In genomic region chr4:26858947-26859401, GRCh38 we compare ENCODE assay signal across 8 cellular contexts. TPM values are rescaled to one million over a fixed set of nuclear protein-coding genes. Genes with fewer than 3 reads are reported as not detected.
A peak's percentile ranks its signal among the peaks of the same experiment; 100 is the strongest.
DNase-seq lines count a peak whose midpoint lies in the region; ATAC-seq, FAIRE-seq and TF ChIP-seq lines count a peak whose summit lies in the region.
"Had no signal": no experiment of that assay in that cellular context is flagged by ENCODE, and none has a peak within 500 bp of the region (broad histone marks: within the 10 kb centered on the region; RNA-seq: fewer than 3 reads in every experiment).

No MANE protein-coding gene starts in this region.

- TF ChIP-seq CTCF in GM23338 (conservative IDR thresholded peaks at IDR 0.05; ENCODE audit: low read depth in 2 of 2) (no peak), pancreas (IDR thresholded peaks at IDR 0.05) (no peak)

- no peaks in the 10 kb centered on the region for H3K9me3 ChIP-seq in pancreas

- WGBS in pancreas, 2 donors, result 20 to 21% methylated on average over 3 of the region's 3 CpGs

- H3K27ac ChIP-seq in GM23338 (ENCODE audit: low read depth) (no peak overlapping the region), pancreas (peak overlapping the region; percentile 51 to 96 (median 93))

- peaks cover 10% of the 10 kb centered on the region for H3F3A ChIP-seq in GM23338 (replicated peaks; ENCODE audit: low read depth)

- DNase-seq in GM23338 (ENCODE audit: low spot score) (no peak), NCI-H345 (lab: John Stamatoyannopoulos, UW) (peak; percentile 1), pancreas (no peak), ureter (ENCODE audit: low spot score) (no peak)
- DNase-seq in stimulated activated CD4-positive, alpha-beta T cell treated with anti-CD3 and anti-CD28 coated beads, Interleukin-4, amount 100 ng/mL, for 24 hours, result no peak
- DNase-seq in activated CD4-positive, alpha-beta T cell treated with anti-CD3 and anti-CD28 coated beads, Interleukin-2, amount 50 U/mL, for 4 hours, result no peak

- FAIRE-seq in pancreas (lab: Jason Lieb, UNC), result no peak
- FAIRE-seq: H54 had no signal

- H3K27me3 ChIP-seq in GM23338 (ENCODE audit: insufficient read depth) (peaks cover 20% of the 10 kb centered on the region), pancreas (no peaks in the 10 kb centered on the region)

- peak overlapping the region; percentile 88 for H3K4me3 ChIP-seq in GM23338
- H3K4me3 ChIP-seq in pancreas, result peak overlapping the region in 2 of 4 donors; percentile 84 to 86

- intact Hi-C loops in dendritic cell treated with granulocyte-macrophage colony-stimulating factor and Interleukin-4, amounts not matched to agents 40 ng/mL and 50 ng/mL, for 4 days (cut with micrococcal nuclease), result loop anchor here (10.0 kb wide), 1 partner anchor 114 kb away; no protein-coding TSS in a partner anchor
- intact Hi-C loops in pancreas (cut with DNase I), result no loop called here

- H3K4me2 ChIP-seq in GM23338, result peak overlapping the region; percentile 100

- H3K9me3 Mint-ChIP-seq in GM23338, result no peaks in the 10 kb centered on the region
- no peaks in the 10 kb centered on the region for H3K9me3 Mint-ChIP-seq in dendritic cell treated with granulocyte-macrophage colony-stimulating factor and Interleukin-4, amounts not matched to agents 40 ng/mL and 50 ng/mL, for 4 days

- H3K27ac Mint-ChIP-seq in GM23338, result no peak overlapping the region
- H3K27ac Mint-ChIP-seq in dendritic cell treated with granulocyte-macrophage colony-stimulating factor and Interleukin-4, amounts not matched to agents 40 ng/mL and 50 ng/mL, for 4 days, result no peak overlapping the region

- H2AFZ ChIP-seq in GM23338, result no peak overlapping the region

- peaks cover 22% of the 10 kb centered on the region for H3K79me2 ChIP-seq in GM23338 (replicated peaks; ENCODE audit: insufficient read depth)

- no peaks in the 10 kb centered on the region; the same call in 2 of the 3 replicates for H3K36me3 Mint-ChIP-seq in GM23338 (ENCODE audit: low read depth)
- peaks cover 29% of the 10 kb centered on the region for H3K36me3 Mint-ChIP-seq in dendritic cell treated with granulocyte-macrophage colony-stimulating factor and Interleukin-4, amounts not matched to agents 40 ng/mL and 50 ng/mL, for 4 days (ENCODE audit: low read depth)

- H3K4me3 Mint-ChIP-seq in GM23338, result peak overlapping the region; percentile 77
- peak overlapping the region; percentile 78 for H3K4me3 Mint-ChIP-seq in dendritic cell treated with granulocyte-macrophage colony-stimulating factor and Interleukin-4, amounts not matched to agents 40 ng/mL and 50 ng/mL, for 4 days

- H3K9me2 ChIP-seq in GM23338 (ENCODE audit: insufficient read depth), result no peaks in the 10 kb centered on the region

- H4K20me1 ChIP-seq in GM23338 (replicated peaks; ENCODE audit: insufficient read depth), result peaks cover 17% of the 10 kb centered on the region

- H3K36me3 ChIP-seq in GM23338 (ENCODE audit: insufficient read depth), result no peaks in the 10 kb centered on the region
- no peaks in the 10 kb centered on the region for H3K36me3 ChIP-seq in pancreas

- H3K27me3 Mint-ChIP-seq in GM23338 (ENCODE audit: insufficient read depth, low read depth, poor library complexity), result peaks cover 6% of the 10 kb centered on the region
- no peaks in the 10 kb centered on the region for H3K27me3 Mint-ChIP-seq in dendritic cell treated with granulocyte-macrophage colony-stimulating factor and Interleukin-4, amounts not matched to agents 40 ng/mL and 50 ng/mL, for 4 days

- H3K4me1 ChIP-seq in GM23338 (ENCODE audit: insufficient read depth) (peaks cover 27% of the 10 kb centered on the region), pancreas (peaks cover 12 to 27% (median 23%) of the 10 kb centered on the region in 3 donors)

- peaks cover 51% of the 10 kb centered on the region for H3K4me1 Mint-ChIP-seq in GM23338
- H3K4me1 Mint-ChIP-seq in dendritic cell treated with granulocyte-macrophage colony-stimulating factor and Interleukin-4, amounts not matched to agents 40 ng/mL and 50 ng/mL, for 4 days (ENCODE audit: low read depth), result peaks cover 50% of the 10 kb centered on the region

- ATAC-seq in GM23338, result no peak
- no peak for ATAC-seq in pancreas

TF ChIP-seq in GM23338, 12 proteins besides CTCF, POLR2A, EP300 and RAD21 (continues in another document):
- no peak for TF ChIP-seq ZNF114 (CRISPR knock-in tag; IDR thresholded peaks at IDR 0.05)
- TF ChIP-seq CREB1 (CRISPR knock-in tag; IDR thresholded peaks at IDR 0.05; ENCODE audit: low read depth), result no peak
- TF ChIP-seq ZNF331 (CRISPR knock-in tag; IDR thresholded peaks at IDR 0.05; ENCODE audit: low read depth), result no peak
- no peak for TF ChIP-seq ZNF462 (CRISPR knock-in tag; IDR thresholded peaks at IDR 0.05)
- TF ChIP-seq STAT1 (IDR thresholded peaks at IDR 0.05; ENCODE audit: unreplicated experiment), result no peak
- no peak for TF ChIP-seq POLR2AphosphoS5 (IDR thresholded peaks at IDR 0.05; ENCODE audit: low read depth)
- no peak for TF ChIP-seq NANOG (IDR thresholded peaks at IDR 0.05; ENCODE audit: borderline replicate concordance)

RNA-seq across cellular contexts. Expression of gene STIM2, which starts 1.7 kb away (rescaled TPM):
- 13.1 and 15.1 TPM in 2 replicates for total RNA-seq in GM23338 (2014; rRNA removed; shearing (Covaris generic))
- 17.4 and 17.8 TPM in 2 replicates for polyA plus RNA-seq in GM23338 (2016; fragmentation: Nextera tagmentation; extraction: Ambion mirVana)
- 10 to 100 TPM in 5 of 6 donors, 1 to 10 TPM in 1; 7.6 to 18.7 (median 12.6) TPM for total RNA-seq in pancreas
- polyA plus RNA-seq in pancreas, result 10 to 100 TPM in 1 of 2 donors, 1 to 10 TPM in 1; 9.9 to 17.2 TPM
- total RNA-seq in ureter, result 31.2 TPM
